1 cellular context compared by ENCODE assay signal in the genomic region with DNA sequence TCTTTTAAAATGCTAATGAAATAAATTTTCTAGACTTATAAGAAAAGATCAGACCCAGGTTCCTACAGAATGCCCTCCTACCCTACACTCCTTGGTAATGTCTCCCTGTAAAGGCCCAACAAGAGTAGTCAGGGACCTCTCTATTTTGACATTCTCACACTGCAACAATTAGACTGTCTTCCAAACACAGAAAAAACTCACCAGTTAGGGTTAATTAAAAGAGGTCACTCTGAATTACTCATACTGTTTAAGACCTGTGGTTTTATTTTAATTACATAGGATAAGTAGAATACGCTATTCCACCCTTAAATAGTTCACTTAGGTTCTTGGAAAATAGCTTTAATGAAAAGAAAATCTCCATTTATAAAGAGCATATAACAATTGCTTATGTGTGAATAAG.
TF ChIP-seq lines count a peak whose summit lies in the region.

No MANE protein-coding gene starts in this region.

TF ChIP-seq in HepG2, 621 proteins besides CTCF, POLR2A, EP300 and RAD21 (continued from another document):
- TF ChIP-seq, protein P1, sequence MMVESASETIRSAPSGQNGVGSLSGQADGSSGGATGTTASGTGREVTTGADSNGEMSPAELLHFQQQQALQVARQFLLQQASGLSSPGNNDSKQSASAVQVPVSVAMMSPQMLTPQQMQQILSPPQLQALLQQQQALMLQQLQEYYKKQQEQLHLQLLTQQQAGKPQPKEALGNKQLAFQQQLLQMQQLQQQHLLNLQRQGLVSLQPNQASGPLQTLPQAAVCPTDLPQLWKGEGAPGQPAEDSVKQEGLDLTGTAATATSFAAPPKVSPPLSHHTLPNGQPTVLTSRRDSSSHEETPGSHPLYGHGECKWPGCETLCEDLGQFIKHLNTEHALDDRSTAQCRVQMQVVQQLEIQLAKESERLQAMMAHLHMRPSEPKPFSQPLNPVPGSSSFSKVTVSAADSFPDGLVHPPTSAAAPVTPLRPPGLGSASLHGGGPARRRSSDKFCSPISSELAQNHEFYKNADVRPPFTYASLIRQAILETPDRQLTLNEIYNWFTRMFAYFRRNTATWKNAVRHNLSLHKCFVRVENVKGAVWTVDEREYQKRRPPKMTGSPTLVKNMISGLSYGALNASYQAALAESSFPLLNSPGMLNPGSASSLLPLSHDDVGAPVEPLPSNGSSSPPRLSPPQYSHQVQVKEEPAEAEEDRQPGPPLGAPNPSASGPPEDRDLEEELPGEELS (CRISPR knock-in tag; IDR thresholded peaks at IDR 0.05): no peak
- TF ChIP-seq DNMT1 (CRISPR knock-in tag; IDR thresholded peaks at IDR 0.05): no peak
